Comparison of ENCODE assay signal across 1 cellular context in genomic region chr9:34493972-34494535, GRCh38.
TF ChIP-seq lines count a peak whose summit lies in the region.

No MANE protein-coding gene starts in this region.

TF ChIP-seq in HepG2, 621 proteins besides CTCF, POLR2A, EP300 and RAD21 (continued from another document):
- no peak for TF ChIP-seq ZBED4 (CRISPR knock-in tag; IDR thresholded peaks at IDR 0.05; ENCODE audit: borderline replicate concordance)
- no peak for TF ChIP-seq ZNF639 (CRISPR knock-in tag; conservative IDR thresholded peaks at IDR 0.05)
- TF ChIP-seq SNAPC2 (CRISPR knock-in tag; IDR thresholded peaks at IDR 0.05): no peak
- TF ChIP-seq SMC3 (IDR thresholded peaks at IDR 0.05; ENCODE audit: low read length): no peak
- no peak for TF ChIP-seq ZBTB40 (IDR thresholded peaks at IDR 0.05)
- no peak for TF ChIP-seq ZBTB40 (CRISPR knock-in tag; IDR thresholded peaks at IDR 0.05)
- peak; percentile 83; the same call in 1 of the 2 replicates for TF ChIP-seq HOXA5 (CRISPR knock-in tag; IDR thresholded peaks at IDR 0.05)
- TF ChIP-seq ZHX1 (CRISPR knock-in tag; IDR thresholded peaks at IDR 0.05; ENCODE audit: low read depth): no peak
- 0 out of 2 replicates have a peak, but pooled peaks have one; percentile 52 for TF ChIP-seq CREB3 (CRISPR knock-in tag; IDR thresholded peaks at IDR 0.05)
- TF ChIP-seq ZNF607 (CRISPR knock-in tag; IDR thresholded peaks at IDR 0.05; ENCODE audit: borderline replicate concordance): peak; percentile 62
- no peak for TF ChIP-seq MTA3 (CRISPR knock-in tag; IDR thresholded peaks at IDR 0.05)
- no peak for TF ChIP-seq CSRNP2 (CRISPR knock-in tag; conservative IDR thresholded peaks at IDR 0.05; ENCODE audit: low read depth)
- no peak for TF ChIP-seq BCL6 (CRISPR knock-in tag; IDR thresholded peaks at IDR 0.05)
- TF ChIP-seq ZFX (CRISPR knock-in tag; IDR thresholded peaks at IDR 0.05; ENCODE audit: low read depth): no peak
- no peak for TF ChIP-seq IRF2 (CRISPR knock-in tag; IDR thresholded peaks at IDR 0.05)
- TF ChIP-seq FOSL2 (CRISPR knock-in tag; IDR thresholded peaks at IDR 0.05): no peak
- TF ChIP-seq ZNF883 (CRISPR knock-in tag; IDR thresholded peaks at IDR 0.05; ENCODE audit: not compliant biosample characterization): peak; percentile 29
